In the genomic region with DNA sequence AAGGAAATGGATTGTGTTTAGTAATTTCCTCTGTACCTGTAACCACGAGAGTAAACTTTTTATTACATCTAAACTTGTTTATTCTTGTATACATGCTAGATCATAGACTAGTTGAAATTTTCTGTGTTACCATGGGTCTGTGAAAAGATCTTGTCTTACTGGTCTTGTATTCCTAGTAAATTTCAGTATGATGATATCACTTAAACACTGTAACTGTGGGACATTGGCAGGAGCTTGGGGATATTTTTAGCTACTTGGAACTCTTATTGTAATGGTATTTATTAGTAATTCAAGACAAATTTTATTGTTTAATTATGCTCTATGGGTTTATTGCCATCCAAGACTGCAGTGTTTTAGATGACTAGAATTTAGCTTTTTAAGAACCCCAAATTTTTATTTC, we compare ENCODE assay signal across 1 cellular context.
TF ChIP-seq lines count a peak whose summit lies in the region.

No MANE protein-coding gene starts in this region.

TF ChIP-seq in HepG2, 621 proteins besides CTCF, POLR2A, EP300 and RAD21 (continued from another document):
- TF ChIP-seq SCMH1 (CRISPR knock-in tag; IDR thresholded peaks at IDR 0.05; ENCODE audit: borderline replicate concordance): no peak
- TF ChIP-seq, protein P1, sequence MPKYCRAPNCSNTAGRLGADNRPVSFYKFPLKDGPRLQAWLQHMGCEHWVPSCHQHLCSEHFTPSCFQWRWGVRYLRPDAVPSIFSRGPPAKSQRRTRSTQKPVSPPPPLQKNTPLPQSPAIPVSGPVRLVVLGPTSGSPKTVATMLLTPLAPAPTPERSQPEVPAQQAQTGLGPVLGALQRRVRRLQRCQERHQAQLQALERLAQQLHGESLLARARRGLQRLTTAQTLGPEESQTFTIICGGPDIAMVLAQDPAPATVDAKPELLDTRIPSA (CRISPR knock-in tag; IDR thresholded peaks at IDR 0.05; ENCODE audit: borderline replicate concordance): no peak
- no peak for TF ChIP-seq ZNF33B (CRISPR knock-in tag; IDR thresholded peaks at IDR 0.05)
